ENCODE assay signal across 8 cellular contexts in genomic region chr4:30720656-30721352, GRCh38. TPM values are rescaled to one million over a fixed set of nuclear protein-coding genes. Genes with fewer than 3 reads are reported as not detected.
DNase-seq lines count a peak whose midpoint lies in the region; ATAC-seq and TF ChIP-seq lines count a peak whose summit lies in the region.

No MANE protein-coding gene starts in this region.

- no peak for ATAC-seq in body of pancreas
- ATAC-seq in GM19328 (IDR thresholded peaks at IDR 0.05; ENCODE audit: unreplicated experiment), result no peak

- DNase-seq in HuH-7.5 (ENCODE audit: low spot score) (peak; percentile 44), body of pancreas (peak in 3 of 4 donors; percentile 7 to 22 (median 18)), SKM-1 treated with dmso at 0.1 percent for 144 hours (lab: John Stamatoyannopoulos, UW; ENCODE audit: unreplicated experiment) (no peak), DMS153 (lab: John Stamatoyannopoulos, UW) (no peak)

- H3K4me1 ChIP-seq in BLaER1, result peaks cover 31% of the 10 kb centered on the region
- H3K4me1 ChIP-seq in body of pancreas, result peaks cover 56% of the 10 kb centered on the region
- H3K4me1 ChIP-seq in iPS-20b (ENCODE audit: insufficient read depth, low read length), result no peaks in the 10 kb centered on the region; the same call in 1 of the 2 replicates
- peaks cover 35 to 37% (median 37%) of the 10 kb centered on the region in 3 donors for H3K4me1 ChIP-seq in skeletal muscle tissue (ENCODE audit: control insufficient read depth in 3 of 3, insufficient read depth in 3 of 3, low read length in 3 of 3)

- intact Hi-C loops in body of pancreas (cut with DNase I), result no loop called here

- no peak overlapping the region for H3K27ac ChIP-seq in BLaER1
- no peak overlapping the region for H3K27ac ChIP-seq in body of pancreas
- no peak overlapping the region for H3K27ac ChIP-seq in iPS-20b (ENCODE audit: low read length)
- H3K27ac ChIP-seq in skeletal muscle tissue (ENCODE audit: low read depth, low read length), result no peak overlapping the region

- H4K20me1 ChIP-seq in BLaER1, result peaks cover 19% of the 10 kb centered on the region

- H3K27me3 ChIP-seq in BLaER1, result peaks cover 47% of the 10 kb centered on the region
- H3K27me3 ChIP-seq in body of pancreas, result peaks cover 0 to 35% of the 10 kb centered on the region in 2 donors
- peaks cover 59% of the 10 kb centered on the region for H3K27me3 ChIP-seq in iPS-20b (ENCODE audit: insufficient read depth, low read length)
- peaks cover 53 to 67% (median 55%) of the 10 kb centered on the region in 3 donors for H3K27me3 ChIP-seq in skeletal muscle tissue (ENCODE audit: control insufficient read depth in 3 of 3, insufficient read depth in 3 of 3, low read length in 3 of 3)

- no peak for TF ChIP-seq CTCF in body of pancreas (IDR thresholded peaks at IDR 0.05)

- 2 to 4% methylated on average over 45 to 50 of the region's 51 CpGs for WGBS in body of pancreas, 2 donors

- no peaks in the 10 kb centered on the region for H3K36me3 ChIP-seq in BLaER1
- H3K36me3 ChIP-seq in body of pancreas (replicated peaks in 1 of 2; ENCODE audit: insufficient read depth in 1 of 2, low read depth in 2 of 2), result no peaks in the 10 kb centered on the region
- no peaks in the 10 kb centered on the region for H3K36me3 ChIP-seq in iPS-20b (ENCODE audit: insufficient read depth, low read depth, low read length)
- no peaks in the 10 kb centered on the region for H3K36me3 ChIP-seq in skeletal muscle tissue (ENCODE audit: control insufficient read depth in 3 of 3, insufficient read depth in 3 of 3, low read length in 3 of 3)

- no peak for TF ChIP-seq POLR2A in body of pancreas (IDR thresholded peaks at IDR 0.05)

- H3K4me2 ChIP-seq in BLaER1, result peak overlapping the region; percentile 98

- H3K4me3 ChIP-seq in BLaER1 (peak overlapping the region; percentile 68), body of pancreas (no peak overlapping the region), iPS-20b (ENCODE audit: low read length) (peak overlapping the region; percentile 84), skeletal muscle tissue (ENCODE audit: low read length in 3 of 3) (peak overlapping the region; percentile 65 to 75 (median 66))

- H3K9me3 ChIP-seq in BLaER1 (peaks cover 21% of the 10 kb centered on the region; the same call in 1 of the 2 replicates), body of pancreas (no peaks in the 10 kb centered on the region), iPS-20b (ENCODE audit: insufficient read depth, low read depth, low read length) (no peaks in the 10 kb centered on the region; the same call in 1 of the 2 replicates), skeletal muscle tissue (ENCODE audit: control insufficient read depth in 3 of 3, low read length in 3 of 3) (no peaks in the 10 kb centered on the region)

- H3K9ac ChIP-seq in BLaER1 (no peak overlapping the region), iPS-20b (ENCODE audit: low read depth, low read length) (peak overlapping the region; percentile 33; the same call in 1 of the 2 replicates), skeletal muscle tissue (ENCODE audit: low read depth in 1 of 3, low read length in 3 of 3) (peak overlapping the region in 2 of 3 donors; percentile 16 to 33)

RNA-seq across cellular contexts. Expression of gene PCDH7, which starts 0.6 kb away (rescaled TPM):
- total RNA-seq in body of pancreas (1 to 10 TPM; 2.6 to 3.3 TPM), skeletal muscle tissue (33.4 TPM)

Comparison
In these comparisons a context has a peak if more than half of its experiments do, and no peak if none do; other contexts are left out.
1. H3K4me3 ChIP-seq: peak in BLaER1 (single experiment), iPS-20b (single experiment) and skeletal muscle tissue (3 of 3); none in body of pancreas (0 of 2).
2. DNase-seq: peak in HuH-7.5 (single experiment) and body of pancreas (3 of 4); none in SKM-1 treated with dmso at 0.1 percent for 144 hours (single experiment) and DMS153 (single experiment).